7 cellular contexts compared by ENCODE assay signal in genomic region chr14:105203057-105203494, GRCh38. TPM values are rescaled to one million over a fixed set of nuclear protein-coding genes. Genes with fewer than 3 reads are reported as not detected.
DNase-seq lines count a peak whose midpoint lies in the region; ATAC-seq and TF ChIP-seq lines count a peak whose summit lies in the region.

No MANE protein-coding gene starts in this region.

- H3K36me3 ChIP-seq in colonic mucosa = no peaks in the 10 kb centered on the region
- H3K36me3 ChIP-seq in lower lobe of right lung = no peaks in the 10 kb centered on the region

- H3K27me3 Mint-ChIP-seq in activated CD4-positive, alpha-beta T cell treated with anti-CD3 and anti-CD28 coated beads, Interleukin-2, amount 10 ng/mL, durations not matched to agents 24 days and 14 days = peaks cover 14% of the 10 kb centered on the region

- no peak overlapping the region for H3K9ac ChIP-seq in colonic mucosa (ENCODE audit: low read depth in 2 of 2, low read length in 2 of 2)

- H3K4me3 ChIP-seq in colonic mucosa (no peak overlapping the region), lower lobe of right lung (no peak overlapping the region)

- H3K4me1 Mint-ChIP-seq in activated CD4-positive, alpha-beta T cell treated with anti-CD3 and anti-CD28 coated beads, Interleukin-2, amount 10 ng/mL, durations not matched to agents 24 days and 14 days = peaks cover 7% of the 10 kb centered on the region

- H3K9me3 ChIP-seq in colonic mucosa = no peaks in the 10 kb centered on the region
- H3K9me3 ChIP-seq in lower lobe of right lung = no peaks in the 10 kb centered on the region

- intact Hi-C loops in activated CD4-positive, alpha-beta T cell treated with anti-CD3 and anti-CD28 coated beads, Interleukin-2, amount 10 ng/mL, durations not matched to agents 24 days and 14 days (cut with micrococcal nuclease) = loop anchor here (1.0 kb wide), 1 partner anchor 149 kb away; no protein-coding TSS in a partner anchor
- intact Hi-C loops in colonic mucosa (cut with DNase I) (loop anchor here (2.0 to 10.0 kb wide), 3 partner anchors 64 to 322 kb away; partner anchors contain the start of gene TMEM121), lower lobe of right lung (cut with DNase I) (no loop called here)

- ATAC-seq in lower lobe of right lung (peak; percentile 71 to 74), GM18907 (IDR thresholded peaks at IDR 0.05; ENCODE audit: unreplicated experiment) (no peak)

- H3K4me1 ChIP-seq in colonic mucosa (peaks cover 5% of the 10 kb centered on the region), lower lobe of right lung (peaks cover 65% of the 10 kb centered on the region)

- no peak overlapping the region for H3K27ac Mint-ChIP-seq in activated CD4-positive, alpha-beta T cell treated with anti-CD3 and anti-CD28 coated beads, Interleukin-2, amount 10 ng/mL, durations not matched to agents 24 days and 14 days

- H3K27me3 ChIP-seq in colonic mucosa = peaks cover 18% of the 10 kb centered on the region
- H3K27me3 ChIP-seq in lower lobe of right lung (ENCODE audit: low read depth) = peaks cover 32% of the 10 kb centered on the region

- DNase-seq in NCI-H1694 treated with DMSO at 0.1 percent for 48 hours (lab: John Stamatoyannopoulos, UW) = peak; percentile 95
- peak; percentile 91 for DNase-seq in activated CD4-positive, alpha-beta T cell treated with anti-CD3 and anti-CD28 coated beads, Interleukin-2, amount 10 ng/mL, durations not matched to agents 24 days and 14 days
- DNase-seq in colonic mucosa = peak; percentile 76
- peak; percentile 88 for DNase-seq in lower lobe of right lung
- DNase-seq in stimulated activated CD8-positive, alpha-beta memory T cell treated with anti-CD3 and anti-CD28 coated beads, Interleukin-2, amount 100 ng/mL, for 1 hour (ENCODE audit: low read depth in 2 of 2) = peak; percentile 25 to 37

- no peak overlapping the region for H3K4me3 Mint-ChIP-seq in activated CD4-positive, alpha-beta T cell treated with anti-CD3 and anti-CD28 coated beads, Interleukin-2, amount 10 ng/mL, durations not matched to agents 24 days and 14 days

- H3K27ac ChIP-seq in colonic mucosa (no peak overlapping the region), lower lobe of right lung (no peak overlapping the region)

- H3K9me3 Mint-ChIP-seq in activated CD4-positive, alpha-beta T cell treated with anti-CD3 and anti-CD28 coated beads, Interleukin-2, amount 10 ng/mL, durations not matched to agents 24 days and 14 days = no peaks in the 10 kb centered on the region

- TF ChIP-seq CTCF in GM12874 (IDR thresholded peaks at IDR 0.05; ENCODE audit: insufficient read depth, low read depth, low read length) = peak; percentile 91
- peak; percentile 92 for TF ChIP-seq CTCF in colonic mucosa (IDR thresholded peaks at IDR 0.05)
- TF ChIP-seq CTCF in lower lobe of right lung (IDR thresholded peaks at IDR 0.05) = peak; percentile 98

- no peaks in the 10 kb centered on the region for H3K36me3 Mint-ChIP-seq in activated CD4-positive, alpha-beta T cell treated with anti-CD3 and anti-CD28 coated beads, Interleukin-2, amount 10 ng/mL, durations not matched to agents 24 days and 14 days (ENCODE audit: low read depth)

RNA-seq across cellular contexts. Expression of gene NUDT14, which starts 22.0 kb away (rescaled TPM):
- total RNA-seq in activated CD4-positive, alpha-beta T cell treated with anti-CD3 and anti-CD28 coated beads, Interleukin-2, amount 10 ng/mL, durations not matched to agents 24 days and 14 days = 8.3 and 9.1 TPM in 2 replicates
- total RNA-seq in colonic mucosa (10 to 100 TPM; 40.8 to 46.0 TPM), lower lobe of right lung (54.5 TPM)

RNA-seq across cellular contexts. Expression of gene JAG2, which starts 34.5 kb away (rescaled TPM):
- total RNA-seq in activated CD4-positive, alpha-beta T cell treated with anti-CD3 and anti-CD28 coated beads, Interleukin-2, amount 10 ng/mL, durations not matched to agents 24 days and 14 days = 9.7 and 11.2 TPM in 2 replicates
- 10 to 100 TPM in 1 of 2 donors, 1 to 10 TPM in 1; 8.2 to 11.0 TPM for total RNA-seq in colonic mucosa
- total RNA-seq in lower lobe of right lung = 29.2 TPM

RNA-seq across cellular contexts. Expression of gene BTBD6, which starts 45.3 kb away (rescaled TPM):
- total RNA-seq in activated CD4-positive, alpha-beta T cell treated with anti-CD3 and anti-CD28 coated beads, Interleukin-2, amount 10 ng/mL, durations not matched to agents 24 days and 14 days = 39.8 and 40.1 TPM in 2 replicates
- total RNA-seq in colonic mucosa (10 to 100 TPM; 56.9 to 66.0 TPM), lower lobe of right lung (53.0 TPM)

Comparison
In these comparisons a context has a peak if more than half of its experiments do, and no peak if none do; other contexts are left out.
1. DNase-seq: peak in every context shown above with its lines; median percentile 95 in NCI-H1694 treated with DMSO at 0.1 percent for 48 hours; 91 in activated CD4-positive, alpha-beta T cell treated with anti-CD3 and anti-CD28 coated beads, Interleukin-2, amount 10 ng/mL, durations not matched to agents 24 days and 14 days; 88 in lower lobe of right lung; 76 in colonic mucosa; 31 in stimulated activated CD8-positive, alpha-beta memory T cell treated with anti-CD3 and anti-CD28 coated beads, Interleukin-2, amount 100 ng/mL, for 1 hour.